Comparison of ENCODE assay signal across 9 cellular contexts in genomic region chr6:125380474-125380873, GRCh38.
"Had no signal": no experiment of that assay in that cellular context is flagged by ENCODE, and none has a peak within 500 bp of the region (broad histone marks: within the 10 kb centered on the region; RNA-seq: fewer than 3 reads in every experiment).

No MANE protein-coding gene starts in this region.

- H3K9ac ChIP-seq: GM23248, KMS-11 had no signal

- H3K27ac ChIP-seq: GM23248, KMS-11 had no signal

- FAIRE-seq: H54, HTR-8/SVneo had no signal

- H2AFZ ChIP-seq: GM23248 had no signal

- DNase-seq: GM23248, GOT3, H9, HCEC 1CT, Karpas-422, KBM-7 had no signal

- H3K4me3 ChIP-seq: GM23248 had no signal

- H3K4me2 ChIP-seq: KMS-11 had no signal
